28 cellular contexts compared by ENCODE assay signal in genomic region chr11:128666397-128666796, GRCh38.
"Had no signal": no experiment of that assay in that cellular context is flagged by ENCODE, and none has a peak within 500 bp of the region (broad histone marks: within the 10 kb centered on the region; RNA-seq: fewer than 3 reads in every experiment).

No MANE protein-coding gene starts in this region.

- H3K27ac ChIP-seq: dorsolateral prefrontal cortex, epithelial cell of prostate, gastrocnemius medialis, lower lobe of right lung, neural progenitor cell, parathyroid adenoma, suprapubic skin, transverse colon, upper lobe of right lung, vagina had no signal

- H3K79me2 ChIP-seq: parathyroid adenoma had no signal

- H3K4me1 ChIP-seq: gastrocnemius medialis, lower lobe of right lung, parathyroid adenoma, transverse colon, upper lobe of right lung, vagina had no signal

- DNase-seq: dorsolateral prefrontal cortex; effector CD4-positive, alpha-beta T cell; foreskin fibroblast; gastrocnemius medialis; head of caudate nucleus; left ventricle myocardium superior; lower lobe of right lung; mucosa of descending colon; naive B cell; stimulated activated CD4-positive, alpha-beta T cell treated with anti-CD3 and anti-CD28 coated beads, Interleukin-12 subunit alpha, Interleukin-12 subunit beta, amount 100 ng/mL, for 4 hours; stimulated activated CD4-positive, alpha-beta T cell treated with anti-CD3 and anti-CD28 coated beads, Interleukin-1b, Interleukin-23, amount 100 ng/mL, for 48 hours; stimulated activated CD4-positive, alpha-beta T cell treated with anti-CD3 and anti-CD28 coated beads, Interleukin-4, amount 100 ng/mL, for 1 hour; stimulated activated CD8-positive, alpha-beta memory T cell treated with anti-CD3 and anti-CD28 coated beads, Interleukin-4, amount 100 ng/mL, for 48 hours; stimulated activated naive CD4-positive, alpha-beta T cell; stimulated activated naive CD8-positive, alpha-beta T cell treated with anti-CD3 and anti-CD28 coated beads, Interleukin-15, amount 100 ng/mL, for 72 hours; transverse colon; upper lobe of right lung had no signal

- H3K27me3 ChIP-seq: upper lobe of right lung, vagina had no signal

- H3K36me3 Mint-ChIP-seq: mesothelial cell of epicardium, neural progenitor cell had no signal

- H3K4me2 ChIP-seq: neural progenitor cell, smooth muscle cell had no signal

- H3K9ac ChIP-seq: neural progenitor cell, parathyroid adenoma had no signal

- H3K4me3 Mint-ChIP-seq: mesothelial cell of epicardium; naive B cell; nephron; neural progenitor cell; stimulated activated naive CD8-positive, alpha-beta T cell treated with anti-CD3 and anti-CD28 coated beads, Interleukin-15, amount 100 ng/mL, for 72 hours had no signal

- H3K27ac Mint-ChIP-seq: mesothelial cell of epicardium; neural progenitor cell; progenitor cell of endocrine pancreas; stimulated activated naive CD8-positive, alpha-beta T cell treated with anti-CD3 and anti-CD28 coated beads, Interleukin-15, amount 100 ng/mL, for 72 hours had no signal

- H3K9me3 Mint-ChIP-seq: mesothelial cell of epicardium; nephron; neural progenitor cell; stimulated activated naive CD8-positive, alpha-beta T cell treated with anti-CD3 and anti-CD28 coated beads, Interleukin-15, amount 100 ng/mL, for 72 hours had no signal

- ATAC-seq: esophagus mucosa; gastrocnemius medialis; left ventricle myocardium superior; lower lobe of right lung; mucosa of descending colon; sciatic nerve; stimulated activated naive CD8-positive, alpha-beta T cell treated with anti-CD3 and anti-CD28 coated beads, Interleukin-15, amount 100 ng/mL, for 72 hours; upper lobe of right lung had no signal

- H3K4me3 ChIP-seq: dorsolateral prefrontal cortex, gastrocnemius medialis, lower lobe of right lung, mucosa of descending colon, neural progenitor cell, smooth muscle cell, suprapubic skin, transverse colon, upper lobe of right lung, vagina had no signal

- H2AFZ ChIP-seq: neural progenitor cell, parathyroid adenoma had no signal

- H3K36me3 ChIP-seq: gastrocnemius medialis, lower lobe of right lung, neural progenitor cell, suprapubic skin, transverse colon, upper lobe of right lung, vagina had no signal

- H3K9me3 ChIP-seq: gastrocnemius medialis, lower lobe of right lung, mucosa of descending colon, suprapubic skin, transverse colon, upper lobe of right lung, vagina had no signal
